Comparison of ENCODE assay signal across 25 cellular contexts in genomic region chr11:61052182-61052972, GRCh38. TPM values are rescaled to one million over a fixed set of nuclear protein-coding genes. Genes with fewer than 3 reads are reported as not detected.
DNase-seq lines count a peak whose midpoint lies in the region.
"Had no signal": no experiment of that assay in that cellular context is flagged by ENCODE, and none has a peak within 500 bp of the region (broad histone marks: within the 10 kb centered on the region; RNA-seq: fewer than 3 reads in every experiment).

No MANE protein-coding gene starts in this region.

- no peaks in the 10 kb centered on the region for H3K27me3 Mint-ChIP-seq in T-helper 2 cell treated with Interferon-gamma antibody and Interleukin-4, amounts not matched to agents 5 μg/mL and 100 μg/mL, for 36 hours (ENCODE audit: low read depth)
- no peaks in the 10 kb centered on the region for H3K27me3 Mint-ChIP-seq in activated naive CD4-positive, alpha-beta T cell treated with anti-CD3 and anti-CD28 coated beads for 36 hours (ENCODE audit: low read depth)
- H3K27me3 Mint-ChIP-seq in activated naive CD8-positive, alpha-beta T cell treated with anti-CD3 and anti-CD28 coated beads for 36 hours = no peaks in the 10 kb centered on the region
- H3K27me3 Mint-ChIP-seq: B cell had no signal

- H3K4me3 Mint-ChIP-seq in T-helper 2 cell treated with Interferon-gamma antibody and Interleukin-4, amounts not matched to agents 5 μg/mL and 100 μg/mL, for 36 hours = no peak overlapping the region
- H3K4me3 Mint-ChIP-seq in activated naive CD4-positive, alpha-beta T cell treated with anti-CD3 and anti-CD28 coated beads for 36 hours = no peak overlapping the region
- H3K4me3 Mint-ChIP-seq in activated naive CD8-positive, alpha-beta T cell treated with anti-CD3 and anti-CD28 coated beads for 36 hours = no peak overlapping the region
- H3K4me3 Mint-ChIP-seq: activated T-helper 1 cell treated with anti-CD3 and anti-CD28 coated beads, Interleukin-12 subunit alpha, Interleukin-12 subunit beta, Interleukin-2, Interleukin-4 antibody, amounts not matched to agents 30 ng/mL and 10 ng/mL and 1 ng/mL, durations not matched to agents 14 hours and 24 hours and 36 hours; B cell; effector memory CD8-positive, alpha-beta T cell; nephron had no signal

- peaks cover 6% of the 10 kb centered on the region for H3K9me3 Mint-ChIP-seq in T-helper 2 cell treated with Interferon-gamma antibody and Interleukin-4, amounts not matched to agents 5 μg/mL and 100 μg/mL, for 36 hours
- no peaks in the 10 kb centered on the region for H3K9me3 Mint-ChIP-seq in activated naive CD4-positive, alpha-beta T cell treated with anti-CD3 and anti-CD28 coated beads for 36 hours
- H3K9me3 Mint-ChIP-seq in activated naive CD8-positive, alpha-beta T cell treated with anti-CD3 and anti-CD28 coated beads for 36 hours = peaks cover 4% of the 10 kb centered on the region
- H3K9me3 Mint-ChIP-seq: effector memory CD8-positive, alpha-beta T cell; IgD-negative memory B cell had no signal

- peaks cover 39% of the 10 kb centered on the region for H3K36me3 Mint-ChIP-seq in T-helper 2 cell treated with Interferon-gamma antibody and Interleukin-4, amounts not matched to agents 5 μg/mL and 100 μg/mL, for 36 hours (ENCODE audit: low read depth)
- H3K36me3 Mint-ChIP-seq in activated naive CD4-positive, alpha-beta T cell treated with anti-CD3 and anti-CD28 coated beads for 36 hours (ENCODE audit: low read depth) = peaks cover 70% of the 10 kb centered on the region
- H3K36me3 Mint-ChIP-seq in activated naive CD8-positive, alpha-beta T cell treated with anti-CD3 and anti-CD28 coated beads for 36 hours = peaks cover 67% of the 10 kb centered on the region

- CTCF ChIA-PET in activated naive CD4-positive, alpha-beta T cell treated with anti-CD3 and anti-CD28 coated beads for 36 hours (lab: Charles Lee) = interaction anchor here (0.5 to 1.4 kb wide), 3 partner anchors 8 to 1460 kb away, joined by 3 to 6 read pairs (median 6); no protein-coding TSS in a partner anchor

- no peak for DNase-seq in T-helper 2 cell treated with Interferon-gamma antibody and Interleukin-4, amounts not matched to agents 5 μg/mL and 100 μg/mL, for 36 hours (ENCODE audit: low spot score)
- DNase-seq in T-helper 2 cell (no peak), posterior vena cava (ENCODE audit: low spot score) (peak; percentile 53), germinal center (ENCODE audit: low spot score) (no peak), C1 segment of cervical spinal cord (lab: John Stamatoyannopoulos, UW) (no peak)
- DNase-seq in activated naive CD4-positive, alpha-beta T cell treated with anti-CD3 and anti-CD28 coated beads, Interleukin-2, amount 50 U/mL, for 16 hours = peak; percentile 3
- DNase-seq in activated naive CD4-positive, alpha-beta T cell treated with anti-CD3 and anti-CD28 coated beads for 36 hours = no peak
- DNase-seq in activated naive CD8-positive, alpha-beta T cell treated with anti-CD3 and anti-CD28 coated beads for 36 hours = no peak
- DNase-seq: adrenal gland; colonic mucosa; effector memory CD8-positive, alpha-beta T cell; foreskin keratinocyte; GOT3; NCI-H2081; NCI-H446 treated with DMSO at 0.1 percent for 48 hours; ovary; PC-3; Right ventricle myocardium superior; stimulated activated CD4-positive, alpha-beta T cell treated with anti-CD3 and anti-CD28 coated beads, Interleukin-4, amount 100 ng/mL, for 24 hours had no signal

- H3K27ac Mint-ChIP-seq in T-helper 2 cell treated with Interferon-gamma antibody and Interleukin-4, amounts not matched to agents 5 μg/mL and 100 μg/mL, for 36 hours = peak overlapping the region; percentile 14
- H3K27ac Mint-ChIP-seq in activated naive CD4-positive, alpha-beta T cell treated with anti-CD3 and anti-CD28 coated beads for 36 hours = no peak overlapping the region
- H3K27ac Mint-ChIP-seq in activated naive CD8-positive, alpha-beta T cell treated with anti-CD3 and anti-CD28 coated beads for 36 hours = peak overlapping the region; percentile 38
- H3K27ac Mint-ChIP-seq: activated T-helper 1 cell treated with anti-CD3 and anti-CD28 coated beads, Interleukin-12 subunit alpha, Interleukin-12 subunit beta, Interleukin-2, Interleukin-4 antibody, amounts not matched to agents 30 ng/mL and 10 ng/mL and 1 ng/mL, durations not matched to agents 14 hours and 24 hours and 36 hours; B cell; effector memory CD8-positive, alpha-beta T cell; IgD-negative memory B cell; nephron had no signal

- peaks cover 63% of the 10 kb centered on the region for H3K4me1 Mint-ChIP-seq in T-helper 2 cell treated with Interferon-gamma antibody and Interleukin-4, amounts not matched to agents 5 μg/mL and 100 μg/mL, for 36 hours (ENCODE audit: low read depth)
- peaks cover 86% of the 10 kb centered on the region for H3K4me1 Mint-ChIP-seq in activated naive CD4-positive, alpha-beta T cell treated with anti-CD3 and anti-CD28 coated beads for 36 hours (ENCODE audit: low read depth)
- peaks cover 70% of the 10 kb centered on the region for H3K4me1 Mint-ChIP-seq in activated naive CD8-positive, alpha-beta T cell treated with anti-CD3 and anti-CD28 coated beads for 36 hours
- H3K4me1 Mint-ChIP-seq: nephron had no signal

- intact Hi-C loops in activated naive CD4-positive, alpha-beta T cell treated with anti-CD3 and anti-CD28 coated beads for 36 hours (cut with micrococcal nuclease) = no loop called here
- intact Hi-C loops in posterior vena cava (cut with DNase I) = no loop called here

RNA-seq across cellular contexts. Expression of gene CD5, which starts 49.9 kb away (rescaled TPM):
- 100 to 1,000 TPM; 228 to 232 TPM for total RNA-seq in activated naive CD4-positive, alpha-beta T cell treated with anti-CD3 and anti-CD28 coated beads for 36 hours
- total RNA-seq in activated naive CD8-positive, alpha-beta T cell treated with anti-CD3 and anti-CD28 coated beads for 36 hours = 100 to 1,000 TPM; 196 to 197 TPM
- total RNA-seq in posterior vena cava = under 1 TPM; 0.52 to 0.60 TPM
- total RNA-seq: A673, foreskin keratinocyte, M059J, Right ventricle myocardium superior had no signal

Comparison
In these comparisons a context has a peak if more than half of its experiments do, and no peak if none do; other contexts are left out.
1. DNase-seq: peak in activated naive CD4-positive, alpha-beta T cell treated with anti-CD3 and anti-CD28 coated beads, Interleukin-2, amount 50 U/mL, for 16 hours (single experiment) and posterior vena cava (single experiment); none in T-helper 2 cell treated with Interferon-gamma antibody and Interleukin-4, amounts not matched to agents 5 μg/mL and 100 μg/mL, for 36 hours (single experiment), T-helper 2 cell (0 of 5), activated naive CD4-positive, alpha-beta T cell treated with anti-CD3 and anti-CD28 coated beads for 36 hours (single experiment), activated naive CD8-positive, alpha-beta T cell treated with anti-CD3 and anti-CD28 coated beads for 36 hours (single experiment), germinal center (single experiment) and C1 segment of cervical spinal cord (0 of 14).
2. RNA of gene CD5, which starts 49.9 kb away (total RNA-seq): 228 to 232 TPM in activated naive CD4-positive, alpha-beta T cell treated with anti-CD3 and anti-CD28 coated beads for 36 hours and 196 to 197 TPM in activated naive CD8-positive, alpha-beta T cell treated with anti-CD3 and anti-CD28 coated beads for 36 hours; 0.52 to 0.60 TPM in posterior vena cava; every median in the first group is over 100 times any median in the second.